8 cellular contexts compared by ENCODE assay signal in genomic region chr3:125990253-125990970, GRCh38. TPM values are rescaled to one million over a fixed set of nuclear protein-coding genes. Genes with fewer than 3 reads are reported as not detected.
DNase-seq lines count a peak whose midpoint lies in the region; ATAC-seq and FAIRE-seq lines count a peak whose summit lies in the region.

No MANE protein-coding gene starts in this region.

- peak; percentile 23 for FAIRE-seq in urothelium cell line (lab: Jason Lieb, UNC)

- peak; percentile 85 for ATAC-seq in GM21528 (IDR thresholded peaks at IDR 0.05; ENCODE audit: low FRiP score, unreplicated experiment)
- peak; percentile 99 for ATAC-seq in left ventricle myocardium superior

- peak; percentile 63 for DNase-seq in CD1c-positive myeloid dendritic cell (ENCODE audit: extremely low spot score)
- DNase-seq in LHCN-M2 (ENCODE audit: low read depth): peak; percentile 58
- peak; percentile 79 to 89 for DNase-seq in SW 1271 (lab: John Stamatoyannopoulos, UW)
- DNase-seq in amniotic stem cell (lab: John Stamatoyannopoulos, UW): peak; percentile 84
- DNase-seq in left ventricle myocardium superior: peak; percentile 93
- peak; percentile 40 for DNase-seq in pulmonary artery endothelial cell (ENCODE audit: low read depth, low spot score)
- peak; percentile 96 for DNase-seq in urothelium cell line (ENCODE audit: low spot score)

- intact Hi-C loops in left ventricle myocardium superior (cut with micrococcal nuclease): no loop called here

RNA-seq across cellular contexts. Expression of gene ROPN1B, which starts 21.4 kb away (rescaled TPM):
- total RNA-seq in LHCN-M2 (2014; rRNA removed) (not detected in 2 replicates), left ventricle myocardium superior (3.7 TPM), pulmonary artery endothelial cell (not detected in 2 replicates)
- not detected for polyA plus RNA-seq in LHCN-M2 (2012)

Comparison
In these comparisons a context has a peak if more than half of its experiments do, and no peak if none do; other contexts are left out.
1. Peak in every context shown above with its lines: DNase-seq and ATAC-seq.
2. DNase-seq: peak in every context shown above with its lines; median percentile 96 in urothelium cell line; 93 in left ventricle myocardium superior; 84 in SW 1271; 84 in amniotic stem cell; 63 in CD1c-positive myeloid dendritic cell; 58 in LHCN-M2; 40 in pulmonary artery endothelial cell.